Comparison of ENCODE assay signal across 18 cellular contexts in genomic region chr18:55433688-55434087, GRCh38.
A peak's percentile ranks its signal among the peaks of the same experiment; 100 is the strongest.
DNase-seq lines count a peak whose midpoint lies in the region; FAIRE-seq and TF ChIP-seq lines count a peak whose summit lies in the region.
"Had no signal": no experiment of that assay in that cellular context is flagged by ENCODE, and none has a peak within 500 bp of the region (broad histone marks: within the 10 kb centered on the region; RNA-seq: fewer than 3 reads in every experiment).

No MANE protein-coding gene starts in this region.

- DNase-seq in A673 (ENCODE audit: low spot score) = peak; percentile 39
- peak; percentile 3 for DNase-seq in kidney tubule cell (ENCODE audit: low spot score)
- DNase-seq in posterior vena cava (ENCODE audit: low spot score) = no peak
- no peak for DNase-seq in D721Med (ENCODE audit: insufficient read length, low spot score)
- no peak for DNase-seq in NCI-H82 treated with DMSO at 0.1 percent for 48 hours (lab: John Stamatoyannopoulos, UW; ENCODE audit: unreplicated experiment)
- DNase-seq: activated CD4-positive, alpha-beta T cell treated with anti-CD3 and anti-CD28 coated beads for 48 hours; activated naive CD4-positive, alpha-beta T cell treated with anti-CD3 and anti-CD28 coated beads, Interleukin-2, amount 10 ng/mL, durations not matched to agents 7 days and 5 days; activated T-cell treated with anti-CD3 and anti-CD28 coated beads, Interleukin-2, amount 50 U/mL, for 72 hours; amygdala; CD8-positive, alpha-beta T cell; heart right ventricle; left lung; NCI-H524 had no signal

- H3K27me3 ChIP-seq in A673 (replicated peaks; ENCODE audit: insufficient read depth, low read depth, low read length, poor library complexity) (no peaks in the 10 kb centered on the region), OCI-LY1 (ENCODE audit: insufficient read depth, low read length) (no peaks in the 10 kb centered on the region)
- no peaks in the 10 kb centered on the region for H3K27me3 ChIP-seq in BLaER1 treated with 17β-estradiol and CSF1 and Interleukin-3, amounts not matched to agents 10 nM and 100 nM
- H3K27me3 ChIP-seq: heart right ventricle, left lung had no signal

- intact Hi-C loops in A673 (cut with micrococcal nuclease; ENCODE audit: unreplicated experiment) (no loop called here), posterior vena cava (cut with DNase I) (no loop called here)

- H3K27ac ChIP-seq in A673 (ENCODE audit: low read depth, low read length, poor library complexity, severe bottlenecking) = no peak overlapping the region
- peak overlapping the region in 1 of 11 experiments; percentile 35; a peak in 2 of 22 replicates for H3K27ac ChIP-seq in BLaER1 treated with 17β-estradiol and CSF1 and Interleukin-3, amounts not matched to agents 10 nM and 100 nM
- H3K27ac ChIP-seq in OCI-LY1 (ENCODE audit: low read depth, low read length, poor library complexity, severe bottlenecking) = peak overlapping the region; percentile 95
- H3K27ac ChIP-seq: epithelial cell of prostate, heart right ventricle, left lung had no signal

- no peaks in the 10 kb centered on the region for H3K9me2 ChIP-seq in OCI-LY1 (ENCODE audit: low read depth, low read length)

- H3K4me3 ChIP-seq in A673 (ENCODE audit: low read depth, low read length, poor library complexity, severe bottlenecking) (no peak overlapping the region), OCI-LY1 (ENCODE audit: low read depth, low read length, poor library complexity, severe bottlenecking) (peak overlapping the region; percentile 40)
- H3K4me3 ChIP-seq in BLaER1 treated with 17β-estradiol and CSF1 and Interleukin-3, amounts not matched to agents 10 nM and 100 nM = no peak overlapping the region
- H3K4me3 ChIP-seq: HAP-1, heart right ventricle, left lung had no signal

- H3K9me3 ChIP-seq in A673 (ENCODE audit: low read depth, low read length, poor library complexity, severe bottlenecking) = no peaks in the 10 kb centered on the region
- H3K9me3 ChIP-seq in BLaER1 treated with 17β-estradiol and CSF1 and Interleukin-3, amounts not matched to agents 10 nM and 100 nM (replicated peaks in 1 of 11) = peaks cover 0 to 65% (median 29%) of the 10 kb centered on the region in 11 experiments; a peak in 14 of 22 replicates
- H3K9me3 ChIP-seq in OCI-LY1 (ENCODE audit: low read length) = no peaks in the 10 kb centered on the region
- H3K9me3 ChIP-seq: HAP-1, heart right ventricle, left lung had no signal

- POLR2A ChIA-PET in A673 (lab: Charles Lee; ENCODE audit: low non-redundant PET) = no interaction called here

- no peak for FAIRE-seq in D721Med (lab: Jason Lieb, UNC)
- FAIRE-seq: GM12892 had no signal

- H3K79me2 ChIP-seq in OCI-LY1 (ENCODE audit: insufficient read depth, low read length) = peaks cover 21% of the 10 kb centered on the region

- H3K9ac ChIP-seq in BLaER1 treated with 17β-estradiol and CSF1 and Interleukin-3, amounts not matched to agents 10 nM and 100 nM = peak overlapping the region in 1 of 11 experiments; percentile 32; a peak in 1 of 22 replicates
- peak overlapping the region; percentile 62; the same call in 1 of the 2 replicates for H3K9ac ChIP-seq in OCI-LY1 (ENCODE audit: low read length)

- H3K36me3 ChIP-seq in A673 (ENCODE audit: insufficient read depth, low read length, poor library complexity, severe bottlenecking) (no peaks in the 10 kb centered on the region), OCI-LY1 (ENCODE audit: insufficient read depth, low read length) (no peaks in the 10 kb centered on the region)
- peaks cover 0 to 79% (median 40%) of the 10 kb centered on the region in 11 experiments; a peak in 15 of 22 replicates for H3K36me3 ChIP-seq in BLaER1 treated with 17β-estradiol and CSF1 and Interleukin-3, amounts not matched to agents 10 nM and 100 nM
- H3K36me3 ChIP-seq: HAP-1, heart right ventricle, left lung had no signal

- H4K20me1 ChIP-seq in BLaER1 treated with 17β-estradiol and CSF1 and Interleukin-3, amounts not matched to agents 10 nM and 100 nM = peaks cover 0 to 74% (median 12%) of the 10 kb centered on the region in 11 experiments; a peak in 8 of 22 replicates
- H4K20me1 ChIP-seq in OCI-LY1 (ENCODE audit: insufficient read depth, low read length) = no peaks in the 10 kb centered on the region

- no TSS peak for BruUV-seq in A673 (replicated peaks; lab: Mats Ljungman, UMichigan)

- no peak for TF ChIP-seq CTCF in A673 (conservative IDR thresholded peaks at IDR 0.05; ENCODE audit: low read depth, low read length)
- TF ChIP-seq CTCF in OCI-LY1 (IDR thresholded peaks at IDR 0.05; ENCODE audit: low read length) = no peak
- no peak for TF ChIP-seq CTCF in D721Med (IDR thresholded peaks at IDR 0.05; ENCODE audit: insufficient read depth, missing control alignments)

- CTCF ChIA-PET in A673 (lab: Charles Lee) = no interaction called here

- peaks cover 11% of the 10 kb centered on the region for H3K4me1 ChIP-seq in A673 (ENCODE audit: insufficient read depth, low read length, poor library complexity, severe bottlenecking)
- peaks cover 13 to 52% (median 33%) of the 10 kb centered on the region in 10 experiments for H3K4me1 ChIP-seq in BLaER1 treated with 17β-estradiol and CSF1 and Interleukin-3, amounts not matched to agents 10 nM and 100 nM
- H3K4me1 ChIP-seq in OCI-LY1 (ENCODE audit: insufficient read depth, low read length, severe bottlenecking) = peaks cover 94% of the 10 kb centered on the region
- H3K4me1 ChIP-seq: HAP-1, left lung had no signal

- no peak overlapping the region for H2AFZ ChIP-seq in OCI-LY1 (ENCODE audit: low read length)

- peak overlapping the region; percentile 19 to 65 (median 47); a peak in 20 of 22 replicates for H3K4me2 ChIP-seq in BLaER1 treated with 17β-estradiol and CSF1 and Interleukin-3, amounts not matched to agents 10 nM and 100 nM
- peak overlapping the region; percentile 63 for H3K4me2 ChIP-seq in OCI-LY1 (ENCODE audit: low read length)

- H3F3A ChIP-seq in OCI-LY1 (ENCODE audit: insufficient read depth, low read length) = peaks cover 8% of the 10 kb centered on the region; the same call in 1 of the 2 replicates

Comparison
In these comparisons a context has a peak if more than half of its experiments do, and no peak if none do; other contexts are left out.
1. DNase-seq: peak in A673 (single experiment) and kidney tubule cell (single experiment); none in posterior vena cava (single experiment), D721Med (single experiment) and NCI-H82 treated with DMSO at 0.1 percent for 48 hours (single experiment).